ENCODE assay signal across 19 cellular contexts in the genomic region with DNA sequence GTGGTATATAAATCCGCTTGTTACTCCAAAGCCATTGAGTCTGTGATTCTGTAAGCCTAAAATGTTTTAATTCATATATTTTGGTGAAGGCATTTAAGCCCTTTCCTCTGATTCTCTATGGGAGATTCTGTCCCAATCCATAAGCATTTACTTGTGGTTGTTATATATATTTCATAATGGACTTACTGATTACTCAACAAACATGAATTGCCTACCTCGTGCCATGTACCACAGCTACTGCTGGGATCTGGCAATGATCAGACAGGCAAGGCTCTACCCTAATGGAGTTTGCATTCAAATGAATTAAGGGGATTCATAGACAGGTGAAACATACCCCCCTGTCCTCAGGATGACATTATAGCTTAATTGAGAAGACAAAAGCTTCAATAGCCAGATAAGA. TPM values are rescaled to one million over a fixed set of nuclear protein-coding genes. Genes with fewer than 3 reads are reported as not detected.
A peak's percentile ranks its signal among the peaks of the same experiment; 100 is the strongest.
DNase-seq lines count a peak whose midpoint lies in the region; ATAC-seq and TF ChIP-seq lines count a peak whose summit lies in the region.
"Had no signal": no experiment of that assay in that cellular context is flagged by ENCODE, and none has a peak within 500 bp of the region (broad histone marks: within the 10 kb centered on the region; RNA-seq: fewer than 3 reads in every experiment).

No MANE protein-coding gene starts in this region.

- peaks cover 2% of the 10 kb centered on the region for H3K9me3 ChIP-seq in thymus (ENCODE audit: control insufficient read depth)
- H3K9me3 ChIP-seq: SJCRH30, tibial nerve had no signal

- no peaks in the 10 kb centered on the region for H3K27me3 ChIP-seq in thymus (ENCODE audit: control insufficient read depth, insufficient read depth)
- H3K27me3 ChIP-seq: SJCRH30, tibial nerve had no signal

- no peaks in the 10 kb centered on the region for H3K9me3 Mint-ChIP-seq in natural killer cell treated with Interleukin-12 subunit alpha and Interleukin-12 subunit beta and Interleukin-15 and Interleukin-18, amount 100 ng/mL, for 72 hours
- H3K9me3 Mint-ChIP-seq in natural killer cell (no peaks in the 10 kb centered on the region), nephron progenitor cell (peaks cover 15% of the 10 kb centered on the region), WTC11 (peaks cover 12% of the 10 kb centered on the region)
- H3K9me3 Mint-ChIP-seq in activated naive CD8-positive, alpha-beta T cell treated with anti-CD3 and anti-CD28 coated beads, Interleukin-2, amount 50 U/mL, for 24 hours = no peaks in the 10 kb centered on the region
- H3K9me3 Mint-ChIP-seq: activated CD4-positive, alpha-beta memory T cell treated with anti-CD3 and anti-CD28 coated beads for 36 hours; activated naive CD4-positive, alpha-beta T cell treated with anti-CD3 and anti-CD28 coated beads for 36 hours had no signal

- TF ChIP-seq CTCF in natural killer cell (IDR thresholded peaks at IDR 0.05) (no peak), choroid plexus epithelial cell (conservative IDR thresholded peaks at IDR 0.05; ENCODE audit: low read depth, low read length) (no peak), nephron progenitor cell (IDR thresholded peaks at IDR 0.05) (no peak), WTC11 (IDR thresholded peaks at IDR 0.05) (no peak)

- H3K27me3 Mint-ChIP-seq in natural killer cell treated with Interleukin-12 subunit alpha and Interleukin-12 subunit beta and Interleukin-15 and Interleukin-18, amount 100 ng/mL, for 72 hours = no peaks in the 10 kb centered on the region
- H3K27me3 Mint-ChIP-seq in natural killer cell (ENCODE audit: low read depth in 2 of 2) (no peaks in the 10 kb centered on the region), nephron progenitor cell (ENCODE audit: low read depth, poor library complexity) (peaks cover 5% of the 10 kb centered on the region), WTC11 (ENCODE audit: low read depth) (peaks cover 9% of the 10 kb centered on the region; the same call in 1 of the 2 replicates)
- H3K27me3 Mint-ChIP-seq in activated naive CD8-positive, alpha-beta T cell treated with anti-CD3 and anti-CD28 coated beads, Interleukin-2, amount 50 U/mL, for 24 hours = no peaks in the 10 kb centered on the region
- H3K27me3 Mint-ChIP-seq: activated CD4-positive, alpha-beta memory T cell treated with anti-CD3 and anti-CD28 coated beads for 36 hours; progenitor cell of endocrine pancreas; T-helper 17 cell had no signal

- peak overlapping the region; percentile 33 for H3K27ac ChIP-seq in thymus (ENCODE audit: low read depth)
- H3K27ac ChIP-seq: SJCRH30 had no signal

- H3K4me1 Mint-ChIP-seq in natural killer cell treated with Interleukin-12 subunit alpha and Interleukin-12 subunit beta and Interleukin-15 and Interleukin-18, amount 100 ng/mL, for 72 hours (ENCODE audit: low read depth in 2 of 2) = peaks cover 54 to 80% of the 10 kb centered on the region in 2 donors
- peaks cover 86 to 88% of the 10 kb centered on the region in 2 donors for H3K4me1 Mint-ChIP-seq in natural killer cell
- H3K4me1 Mint-ChIP-seq in activated naive CD8-positive, alpha-beta T cell treated with anti-CD3 and anti-CD28 coated beads, Interleukin-2, amount 50 U/mL, for 24 hours = peaks cover 56% of the 10 kb centered on the region
- peaks cover 23% of the 10 kb centered on the region for H3K4me1 Mint-ChIP-seq in nephron progenitor cell
- H3K4me1 Mint-ChIP-seq in WTC11 = peaks cover 16% of the 10 kb centered on the region

- H3K4me3 Mint-ChIP-seq in natural killer cell treated with Interleukin-12 subunit alpha and Interleukin-12 subunit beta and Interleukin-15 and Interleukin-18, amount 100 ng/mL, for 72 hours = no peak overlapping the region
- H3K4me3 Mint-ChIP-seq in natural killer cell (no peak overlapping the region), nephron progenitor cell (no peak overlapping the region), WTC11 (no peak overlapping the region)
- H3K4me3 Mint-ChIP-seq in activated naive CD8-positive, alpha-beta T cell treated with anti-CD3 and anti-CD28 coated beads, Interleukin-2, amount 50 U/mL, for 24 hours = no peak overlapping the region
- H3K4me3 Mint-ChIP-seq: activated CD4-positive, alpha-beta memory T cell treated with anti-CD3 and anti-CD28 coated beads for 36 hours; activated naive CD4-positive, alpha-beta T cell treated with anti-CD3 and anti-CD28 coated beads for 36 hours; activated T-cell treated with anti-CD3 and anti-CD28 coated beads, Interleukin-2, amount 50 U/mL, for 4 hours; T-helper 17 cell had no signal

- H3K36me3 ChIP-seq in thymus (ENCODE audit: control insufficient read depth, insufficient read depth) = peaks cover 27% of the 10 kb centered on the region
- H3K36me3 ChIP-seq: tibial nerve had no signal

- POLR2A ChIA-PET in WTC11 (lab: Charles Lee) = no interaction called here

- H3K4me3 ChIP-seq in choroid plexus epithelial cell (ENCODE audit: low read depth, low read length) (no peak overlapping the region), thymus (ENCODE audit: low read length) (peak overlapping the region; percentile 49)
- H3K4me3 ChIP-seq: SJCRH30, tibial nerve had no signal

- DNase-seq in natural killer cell treated with Interleukin-12 subunit alpha and Interleukin-12 subunit beta and Interleukin-15 and Interleukin-18, amount 100 ng/mL, for 72 hours (ENCODE audit: low spot score) = no peak
- no peak for DNase-seq in natural killer cell
- DNase-seq in MV-4-11 (lab: John Stamatoyannopoulos, UW) = peak; percentile 63
- peak; percentile 38 for DNase-seq in choroid plexus epithelial cell (ENCODE audit: low read depth)
- DNase-seq in activated naive CD8-positive, alpha-beta T cell treated with anti-CD3 and anti-CD28 coated beads, Interleukin-2, amount 50 U/mL, for 24 hours = no peak
- DNase-seq in nephron progenitor cell = no peak
- DNase-seq in WTC11 (ENCODE audit: low spot score) = no peak
- DNase-seq: activated CD4-positive, alpha-beta memory T cell treated with anti-CD3 and anti-CD28 coated beads for 36 hours; activated naive CD4-positive, alpha-beta T cell treated with anti-CD3 and anti-CD28 coated beads for 36 hours; activated T-cell treated with anti-CD3 and anti-CD28 coated beads, Interleukin-2, amount 50 U/mL, for 4 hours; effector memory CD4-positive, alpha-beta T cell; NCI-H1417 treated with DMSO at 0.1 percent for 48 hours; T-helper 17 cell had no signal

- H3K4me1 ChIP-seq in thymus (ENCODE audit: control insufficient read depth, insufficient read depth, low read length) = peaks cover 55% of the 10 kb centered on the region

- intact Hi-C loops in natural killer cell (cut with micrococcal nuclease) = loop anchor here (1.0 to 2.0 kb wide), 4 partner anchors 250 to 909 kb away; no protein-coding TSS in a partner anchor

- peaks cover 5% of the 10 kb centered on the region for H3K36me3 Mint-ChIP-seq in natural killer cell treated with Interleukin-12 subunit alpha and Interleukin-12 subunit beta and Interleukin-15 and Interleukin-18, amount 100 ng/mL, for 72 hours
- H3K36me3 Mint-ChIP-seq in natural killer cell (peaks cover 9% of the 10 kb centered on the region), nephron progenitor cell (ENCODE audit: low read depth) (peaks cover 29% of the 10 kb centered on the region), WTC11 (peaks cover 19% of the 10 kb centered on the region)
- peaks cover 9% of the 10 kb centered on the region for H3K36me3 Mint-ChIP-seq in activated naive CD8-positive, alpha-beta T cell treated with anti-CD3 and anti-CD28 coated beads, Interleukin-2, amount 50 U/mL, for 24 hours (ENCODE audit: low read depth)

- CTCF ChIA-PET in WTC11 (lab: Charles Lee) = no interaction called here

- H3K27ac Mint-ChIP-seq in natural killer cell treated with Interleukin-12 subunit alpha and Interleukin-12 subunit beta and Interleukin-15 and Interleukin-18, amount 100 ng/mL, for 72 hours = peak overlapping the region; percentile 44 to 58
- H3K27ac Mint-ChIP-seq in natural killer cell (peak overlapping the region in 1 of 2 donors; percentile 59), nephron progenitor cell (no peak overlapping the region), WTC11 (no peak overlapping the region)
- no peak overlapping the region for H3K27ac Mint-ChIP-seq in activated naive CD8-positive, alpha-beta T cell treated with anti-CD3 and anti-CD28 coated beads, Interleukin-2, amount 50 U/mL, for 24 hours
- H3K27ac Mint-ChIP-seq: activated CD4-positive, alpha-beta memory T cell treated with anti-CD3 and anti-CD28 coated beads for 36 hours; activated naive CD4-positive, alpha-beta T cell treated with anti-CD3 and anti-CD28 coated beads for 36 hours; progenitor cell of endocrine pancreas; T-helper 17 cell had no signal

- no peak for ATAC-seq in natural killer cell treated with Interleukin-12 subunit alpha and Interleukin-12 subunit beta and Interleukin-15 and Interleukin-18, amount 100 ng/mL, for 72 hours
- ATAC-seq in natural killer cell (no peak), WTC11 (no peak)
- no peak for ATAC-seq in activated naive CD8-positive, alpha-beta T cell treated with anti-CD3 and anti-CD28 coated beads, Interleukin-2, amount 50 U/mL, for 24 hours
- ATAC-seq: activated T-cell treated with anti-CD3 and anti-CD28 coated beads, Interleukin-2, amount 50 U/mL, for 4 hours had no signal

- 72% methylated on average over 2 of the region's 2 CpGs for WGBS in thymus

TF ChIP-seq in WTC11, 78 proteins besides CTCF, POLR2A, EP300 and RAD21:
- no peak for TF ChIP-seq ZBTB21 (CRISPR knock-in tag; IDR thresholded peaks at IDR 0.05; ENCODE audit: borderline replicate concordance)
- TF ChIP-seq ELF4 (CRISPR knock-in tag; IDR thresholded peaks at IDR 0.05; ENCODE audit: low read depth) = no peak

RNA-seq across cellular contexts. Expression of gene C9orf152, which starts 54.5 kb away (rescaled TPM):
- total RNA-seq in natural killer cell treated with Interleukin-12 subunit alpha and Interleukin-12 subunit beta and Interleukin-15 and Interleukin-18, amount 100 ng/mL, for 72 hours = not detected
- total RNA-seq in natural killer cell (not detected), WTC11 (2021) (0.11 TPM in 1 of 3 replicates, not detected in the others)
- 0.23 TPM for polyA plus RNA-seq in thymus
- total RNA-seq: activated CD4-positive, alpha-beta memory T cell treated with anti-CD3 and anti-CD28 coated beads for 36 hours; activated naive CD4-positive, alpha-beta T cell treated with anti-CD3 and anti-CD28 coated beads for 36 hours; chondrocyte; neural crest cell; progenitor cell of endocrine pancreas; SJCRH30; T-helper 17 cell; tibial nerve had no signal

Comparison
In these comparisons a context has a peak if more than half of its experiments do, and no peak if none do; other contexts are left out.
1. DNase-seq: peak in MV-4-11 (single experiment) and choroid plexus epithelial cell (single experiment); none in natural killer cell treated with Interleukin-12 subunit alpha and Interleukin-12 subunit beta and Interleukin-15 and Interleukin-18, amount 100 ng/mL, for 72 hours (single experiment), natural killer cell (single experiment), activated naive CD8-positive, alpha-beta T cell treated with anti-CD3 and anti-CD28 coated beads, Interleukin-2, amount 50 U/mL, for 24 hours (single experiment), nephron progenitor cell (single experiment) and WTC11 (single experiment).
2. H3K27ac Mint-ChIP-seq: peak in natural killer cell treated with Interleukin-12 subunit alpha and Interleukin-12 subunit beta and Interleukin-15 and Interleukin-18, amount 100 ng/mL, for 72 hours (2 of 2); none in activated naive CD8-positive, alpha-beta T cell treated with anti-CD3 and anti-CD28 coated beads, Interleukin-2, amount 50 U/mL, for 24 hours (single experiment), nephron progenitor cell (single experiment) and WTC11 (single experiment).